10 cellular contexts compared by ENCODE assay signal in genomic region chr3:17749705-17750293, GRCh38. TPM values are rescaled to one million over a fixed set of nuclear protein-coding genes. Genes with fewer than 3 reads are reported as not detected.
DNase-seq lines count a peak whose midpoint lies in the region; ATAC-seq, FAIRE-seq and TF ChIP-seq lines count a peak whose summit lies in the region.
"Had no signal": no experiment of that assay in that cellular context is flagged by ENCODE, and none has a peak within 500 bp of the region (broad histone marks: within the 10 kb centered on the region; RNA-seq: fewer than 3 reads in every experiment).

No MANE protein-coding gene starts in this region.

- TF ChIP-seq EP300 in upper lobe of left lung (IDR thresholded peaks at IDR 0.05) = no peak

- no peak for FAIRE-seq in H54 (lab: Jason Lieb, UNC)

- no peak for TF ChIP-seq POLR2A in H54 (IDR thresholded peaks at IDR 0.05; ENCODE audit: low read depth, low read length)
- TF ChIP-seq POLR2A in upper lobe of left lung (IDR thresholded peaks at IDR 0.05) = no peak

- H3K4me1 ChIP-seq in CD8-positive, alpha-beta memory T cell (ENCODE audit: insufficient read depth, low read length) = peaks cover 6% of the 10 kb centered on the region
- peaks cover 35% of the 10 kb centered on the region for H3K4me1 ChIP-seq in KMS-11 (ENCODE audit: low read depth, poor library complexity, severe bottlenecking)
- H3K4me1 ChIP-seq in foreskin keratinocyte = no peaks in the 10 kb centered on the region
- peaks cover 0 to 11% (median 1%) of the 10 kb centered on the region in 4 donors for H3K4me1 ChIP-seq in upper lobe of left lung

- no peak overlapping the region for H3K27ac ChIP-seq in CD8-positive, alpha-beta memory T cell (ENCODE audit: low read depth, low read length)
- H3K27ac ChIP-seq in KMS-11 = no peak overlapping the region
- no peak overlapping the region for H3K27ac ChIP-seq in foreskin keratinocyte
- H3K27ac ChIP-seq in upper lobe of left lung = no peak overlapping the region
- H3K27ac ChIP-seq: adrenal gland had no signal

- peak overlapping the region; percentile 85 to 96 (median 86) for H3K4me3 Mint-ChIP-seq in CD8-positive, alpha-beta memory T cell

- WGBS in upper lobe of left lung, 2 donors = 63% methylated on average over 3 of the region's 3 CpGs

- CTCF ChIA-PET in CD8-positive, alpha-beta memory T cell (lab: Charles Lee) = no interaction called here

- no peaks in the 10 kb centered on the region for H3K36me3 Mint-ChIP-seq in CD8-positive, alpha-beta memory T cell

- H2AFZ ChIP-seq in KMS-11 (ENCODE audit: low read depth) = peak overlapping the region; percentile 52

- H3K9me3 ChIP-seq in CD8-positive, alpha-beta memory T cell (ENCODE audit: low read length) = no peaks in the 10 kb centered on the region
- H3K9me3 ChIP-seq in upper lobe of left lung = no peaks in the 10 kb centered on the region
- H3K9me3 ChIP-seq: adrenal gland had no signal

- peaks cover 12 to 22% (median 20%) of the 10 kb centered on the region in 3 donors for H3K4me1 Mint-ChIP-seq in CD8-positive, alpha-beta memory T cell

- H3K27me3 ChIP-seq in CD8-positive, alpha-beta memory T cell (ENCODE audit: insufficient read depth, low read length, poor library complexity, severe bottlenecking) = no peaks in the 10 kb centered on the region
- H3K27me3 ChIP-seq in KMS-11 (ENCODE audit: insufficient read depth, low read depth) (no peaks in the 10 kb centered on the region), foreskin keratinocyte (no peaks in the 10 kb centered on the region), upper lobe of left lung (no peaks in the 10 kb centered on the region)
- H3K27me3 ChIP-seq: adrenal gland had no signal

- no peaks in the 10 kb centered on the region for H3K9me3 Mint-ChIP-seq in CD8-positive, alpha-beta memory T cell

- peak; percentile 36 for ATAC-seq in GM21381 (IDR thresholded peaks at IDR 0.05; ENCODE audit: unreplicated experiment)
- peak; percentile 53 for ATAC-seq in foreskin keratinocyte
- ATAC-seq in upper lobe of left lung (ENCODE audit: low FRiP score in 2 of 2) = no peak

- peak overlapping the region; percentile 13 to 93 (median 88) for H3K27ac Mint-ChIP-seq in CD8-positive, alpha-beta memory T cell

- POLR2A ChIA-PET in CD8-positive, alpha-beta memory T cell (lab: Charles Lee) = interaction anchor here (0.9 kb wide), 1 partner anchor 7 kb away, joined by 4 read pairs; no protein-coding TSS in a partner anchor

- H4K20me1 ChIP-seq in KMS-11 (ENCODE audit: insufficient read depth) = no peaks in the 10 kb centered on the region

- no peak overlapping the region for H3K9ac ChIP-seq in KMS-11

- no peak for TF ChIP-seq CTCF in KMS-11 (conservative IDR thresholded peaks at IDR 0.05; ENCODE audit: low read depth, low read length)
- no peak for TF ChIP-seq CTCF in foreskin keratinocyte (conservative IDR thresholded peaks at IDR 0.05)
- TF ChIP-seq CTCF in upper lobe of left lung (IDR thresholded peaks at IDR 0.05) = no peak

- H3K79me2 ChIP-seq in KMS-11 (ENCODE audit: insufficient read depth, low read depth) = no peaks in the 10 kb centered on the region

- peak overlapping the region; percentile 63 for H3K4me2 ChIP-seq in KMS-11

- DNase-seq in CD8-positive, alpha-beta memory T cell = no peak
- DNase-seq in foreskin keratinocyte = no peak
- no peak for DNase-seq in H54 (ENCODE audit: insufficient read length, low spot score)
- DNase-seq in NCI-H1105 (lab: John Stamatoyannopoulos, UW) = no peak
- no peak for DNase-seq in DMS114 treated with DMSO at 0.1 percent for 48 hours (lab: John Stamatoyannopoulos, UW; ENCODE audit: unreplicated experiment)
- no peak for DNase-seq in upper lobe of left lung
- DNase-seq: SHP77 had no signal

- no peaks in the 10 kb centered on the region for H3K36me3 ChIP-seq in CD8-positive, alpha-beta memory T cell (ENCODE audit: insufficient read depth, low read length)
- H3K36me3 ChIP-seq in KMS-11 (ENCODE audit: insufficient read depth) = no peaks in the 10 kb centered on the region
- H3K36me3 ChIP-seq in upper lobe of left lung = no peaks in the 10 kb centered on the region
- H3K36me3 ChIP-seq: adrenal gland had no signal

- no peaks in the 10 kb centered on the region for H3K27me3 Mint-ChIP-seq in CD8-positive, alpha-beta memory T cell

- H3K4me3 ChIP-seq in CD8-positive, alpha-beta memory T cell (ENCODE audit: low read length) = peak overlapping the region; percentile 50
- H3K4me3 ChIP-seq in KMS-11 (IDR thresholded peaks at IDR 0.05; ENCODE audit: insufficient read depth, low read depth, low read length) (no peak overlapping the region), upper lobe of left lung (peak overlapping the region in 2 of 4 donors; percentile 9 to 25)

RNA-seq across cellular contexts. Expression of gene TBC1D5, which starts 7.4 kb away (rescaled TPM):
- total RNA-seq in CD8-positive, alpha-beta memory T cell = 10 to 100 TPM; 40.0 to 45.1 TPM
- 35.8 TPM for polyA plus RNA-seq in CD8-positive, alpha-beta memory T cell
- 43.8 and 46.3 TPM in 2 replicates for total RNA-seq in foreskin keratinocyte
- 6.5 and 7.5 TPM in 2 replicates for polyA plus RNA-seq in foreskin keratinocyte
- total RNA-seq in upper lobe of left lung = 100 to 1,000 TPM in 1 of 6 donors, 10 to 100 TPM in 5; 53.0 to 135 (median 63.3) TPM

Comparison
In these comparisons a context has a peak if more than half of its experiments do, and no peak if none do; other contexts are left out.
1. ATAC-seq: peak in GM21381 (single experiment) and foreskin keratinocyte (single experiment); none in upper lobe of left lung (0 of 2).